9 cellular contexts compared by ENCODE assay signal in genomic region chr18:49178736-49179135, GRCh38.
DNase-seq lines count a peak whose midpoint lies in the region; ATAC-seq and TF ChIP-seq lines count a peak whose summit lies in the region.
"Had no signal": no experiment of that assay in that cellular context is flagged by ENCODE, and none has a peak within 500 bp of the region (broad histone marks: within the 10 kb centered on the region; RNA-seq: fewer than 3 reads in every experiment).

No MANE protein-coding gene starts in this region.

- TF ChIP-seq CTCF in GM06990 (IDR thresholded peaks at IDR 0.05; ENCODE audit: insufficient read depth, low read length, poor library complexity, severe bottlenecking) (peak; percentile 61), NB4 (IDR thresholded peaks at IDR 0.05; ENCODE audit: low read depth, low read length) (peak; percentile 25), endothelial cell (IDR thresholded peaks at IDR 0.05; ENCODE audit: unreplicated experiment) (peak; percentile 44), progenitor cell of endocrine pancreas (IDR thresholded peaks at IDR 0.05; ENCODE audit: unreplicated experiment) (peak; percentile 62)

- H3K36me3 ChIP-seq in GM06990 (ENCODE audit: control insufficient read depth, insufficient read depth, low read length), result no peaks in the 10 kb centered on the region

- DNase-seq in GM06990 (ENCODE audit: extremely low read depth, insufficient read length) (no peak), NB4 (ENCODE audit: low read depth) (peak; percentile 25), endothelial cell (ENCODE audit: low spot score) (peak; percentile 18), progenitor cell of endocrine pancreas (ENCODE audit: low spot score, unreplicated experiment) (no peak), epidermal melanocyte (ENCODE audit: insufficient read length, low spot score) (no peak), NOMO-1 treated with dmso at 0.1 percent for 144 hours (lab: John Stamatoyannopoulos, UW; ENCODE audit: unreplicated experiment) (no peak)
- DNase-seq: NCI-H2081 treated with DMSO at 0.1 percent for 48 hours had no signal

- H3K36me3 Mint-ChIP-seq in endothelial cell (ENCODE audit: low read depth, unreplicated experiment) (no peaks in the 10 kb centered on the region), progenitor cell of endocrine pancreas (ENCODE audit: insufficient read depth) (no peaks in the 10 kb centered on the region)

- H3K4me3 ChIP-seq in GM06990 (replicated peaks; ENCODE audit: low read depth, low read length) (no peak overlapping the region), NB4 (ENCODE audit: low read depth, low read length) (no peak overlapping the region)

- H3K4me1 Mint-ChIP-seq in endothelial cell (ENCODE audit: unreplicated experiment) (peaks cover 13% of the 10 kb centered on the region), progenitor cell of endocrine pancreas (ENCODE audit: low read depth) (peaks cover 13% of the 10 kb centered on the region)

- H3K9me3 Mint-ChIP-seq in endothelial cell (ENCODE audit: unreplicated experiment), result no peaks in the 10 kb centered on the region
- no peaks in the 10 kb centered on the region for H3K9me3 Mint-ChIP-seq in progenitor cell of endocrine pancreas (ENCODE audit: low read depth)

- no peaks in the 10 kb centered on the region for H3K27me3 ChIP-seq in GM06990 (replicated peaks; ENCODE audit: control insufficient read depth, insufficient read depth, low read length)

- TF ChIP-seq POLR2A in NB4 (IDR thresholded peaks at IDR 0.05; ENCODE audit: extremely low read depth, insufficient read length), result no peak

- H3K4me3 Mint-ChIP-seq in endothelial cell (ENCODE audit: unreplicated experiment), result no peak overlapping the region
- no peak overlapping the region for H3K4me3 Mint-ChIP-seq in progenitor cell of endocrine pancreas (ENCODE audit: low read depth)

- H3K27ac Mint-ChIP-seq in endothelial cell (ENCODE audit: unreplicated experiment), result no peak overlapping the region
- H3K27ac Mint-ChIP-seq in progenitor cell of endocrine pancreas, result no peak overlapping the region

- ATAC-seq in GM19452 (IDR thresholded peaks at IDR 0.05; ENCODE audit: unreplicated experiment) (no peak), HG02763 (IDR thresholded peaks at IDR 0.05; ENCODE audit: unreplicated experiment) (no peak)

- H3K27me3 Mint-ChIP-seq in endothelial cell (ENCODE audit: unreplicated experiment) (no peaks in the 10 kb centered on the region), progenitor cell of endocrine pancreas (peaks cover 25% of the 10 kb centered on the region)

Comparison
In these comparisons a context has a peak if more than half of its experiments do, and no peak if none do; other contexts are left out.
1. DNase-seq: peak in NB4 (single experiment) and endothelial cell (single experiment); none in GM06990 (single experiment), progenitor cell of endocrine pancreas (single experiment), epidermal melanocyte (single experiment) and NOMO-1 treated with dmso at 0.1 percent for 144 hours (single experiment).
2. Peak in every context shown above with its lines, with median percentiles within 50 percentile points of each other: CTCF ChIP-seq.